Comparison of ENCODE assay signal across 17 cellular contexts in the genomic region with DNA sequence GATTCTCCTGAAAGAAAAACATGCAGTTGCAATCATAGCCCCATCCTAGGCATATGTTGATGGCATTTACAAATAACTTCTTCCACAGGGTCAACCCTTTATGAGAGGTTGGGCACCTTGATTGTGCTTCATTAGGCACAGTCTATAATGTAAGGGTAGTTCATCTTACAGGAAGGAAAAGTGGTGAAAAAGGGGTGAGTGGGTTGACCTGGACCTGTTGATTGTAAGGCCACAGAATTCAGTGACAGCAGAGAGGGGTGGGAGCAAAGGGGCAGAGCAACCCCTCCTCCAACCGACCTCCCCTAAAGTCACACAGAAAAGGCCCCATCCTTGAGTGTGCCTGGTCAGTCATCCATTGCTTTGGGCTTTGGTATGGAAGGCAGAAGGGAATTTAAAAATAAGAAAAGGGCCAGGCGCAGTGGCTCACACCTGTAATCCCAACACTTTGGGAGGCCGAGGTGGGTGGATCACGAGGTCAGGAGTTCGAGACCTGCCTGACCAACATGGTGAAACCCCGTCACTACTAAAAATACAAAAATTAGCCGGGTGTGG.
DNase-seq lines count a peak whose midpoint lies in the region; ATAC-seq, FAIRE-seq and TF ChIP-seq lines count a peak whose summit lies in the region.
"Had no signal": no experiment of that assay in that cellular context is flagged by ENCODE, and none has a peak within 500 bp of the region (broad histone marks: within the 10 kb centered on the region; RNA-seq: fewer than 3 reads in every experiment).

No MANE protein-coding gene starts in this region.

- H3K27ac Mint-ChIP-seq in activated T-cell treated with anti-CD3 and anti-CD28 coated beads, Interleukin-2, amount 50 U/mL, for 72 hours, result peak overlapping the region; percentile 14
- H3K27ac Mint-ChIP-seq in GM23338 (no peak overlapping the region), neural progenitor cell (peak overlapping the region; percentile 98)
- no peak overlapping the region for H3K27ac Mint-ChIP-seq in T-helper 2 cell treated with Interferon-gamma antibody and Interleukin-4, amounts not matched to agents 5 μg/mL and 100 μg/mL, for 36 hours
- H3K27ac Mint-ChIP-seq in activated T-cell treated with anti-CD3 and anti-CD28 coated beads, Interleukin-2, amount 50 U/mL, for 24 hours, result no peak overlapping the region
- H3K27ac Mint-ChIP-seq: CD8-positive, alpha-beta T cell; HFFc6 had no signal

- H3K4me1 ChIP-seq in GM23338 (ENCODE audit: insufficient read depth), result no peaks in the 10 kb centered on the region; the same call in 1 of the 2 replicates
- H3K4me1 ChIP-seq in neural progenitor cell, result peaks cover 22% of the 10 kb centered on the region
- H3K4me1 ChIP-seq: BE2C had no signal

- DNase-seq in activated T-cell treated with anti-CD3 and anti-CD28 coated beads, Interleukin-2, amount 50 U/mL, for 72 hours, result no peak
- DNase-seq in activated T-cell treated with anti-CD3 and anti-CD28 coated beads for 4 hours, result no peak
- no peak for DNase-seq in GM23338 (ENCODE audit: low spot score)
- no peak for DNase-seq in dorsolateral prefrontal cortex
- DNase-seq in neural progenitor cell (ENCODE audit: low spot score), result no peak
- no peak for DNase-seq in T-helper 2 cell treated with Interferon-gamma antibody and Interleukin-4, amounts not matched to agents 5 μg/mL and 100 μg/mL, for 36 hours (ENCODE audit: low spot score)
- DNase-seq in activated T-cell treated with anti-CD3 and anti-CD28 coated beads, Interleukin-2, amount 50 U/mL, for 24 hours, result no peak
- no peak for DNase-seq in frontal cortex (ENCODE audit: low spot score in 2 of 2)
- DNase-seq: BE2C; CD8-positive, alpha-beta T cell; GOT3; HFFc6; NCI-H226; PC-9 had no signal

- no peak overlapping the region for H3K4me3 ChIP-seq in GM23338
- H3K4me3 ChIP-seq in dorsolateral prefrontal cortex, result peak overlapping the region in 2 of 59 donors; percentile 0 to 30
- H3K4me3 ChIP-seq in neural progenitor cell, result no peak overlapping the region
- H3K4me3 ChIP-seq: PC-9, SJSA1 had no signal

- intact Hi-C loops in dorsolateral prefrontal cortex (cut with DNase I), result no loop called here

- H4K20me1 ChIP-seq in GM23338 (replicated peaks; ENCODE audit: insufficient read depth) (no peaks in the 10 kb centered on the region), neural progenitor cell (ENCODE audit: low read depth) (no peaks in the 10 kb centered on the region)

- no peak for TF ChIP-seq CTCF in GM23338 (conservative IDR thresholded peaks at IDR 0.05; ENCODE audit: low read depth in 2 of 2)
- no peak for TF ChIP-seq CTCF in dorsolateral prefrontal cortex (IDR thresholded peaks at IDR 0.05 in 54 of 56, conservative IDR thresholded peaks at IDR 0.05 in 2 of 56; ENCODE audit: low read depth in 1 of 56, partially characterized antibody in 56 of 56)
- TF ChIP-seq CTCF in neural progenitor cell (IDR thresholded peaks at IDR 0.05), result no peak

- no peak overlapping the region for H3K27ac ChIP-seq in GM23338 (ENCODE audit: low read depth)
- peak overlapping the region in 39 of 59 donors; percentile 2 to 86 (median 54) for H3K27ac ChIP-seq in dorsolateral prefrontal cortex
- H3K27ac ChIP-seq in neural progenitor cell, result no peak overlapping the region
- H3K27ac ChIP-seq: PC-9, SJSA1 had no signal

- H3K4me2 ChIP-seq in GM23338, result no peak overlapping the region
- peak overlapping the region; percentile 47 for H3K4me2 ChIP-seq in neural progenitor cell
- H3K4me2 ChIP-seq: PC-9 had no signal

- H3K9me2 ChIP-seq in GM23338 (ENCODE audit: insufficient read depth), result no peaks in the 10 kb centered on the region

- no peak for ATAC-seq in activated T-cell treated with anti-CD3 and anti-CD28 coated beads, Interleukin-2, amount 50 U/mL, for 72 hours (replicated peaks in 1 of 2)
- no peak; the same call in 2 of the 3 replicates for ATAC-seq in GM23338
- ATAC-seq: CD8-positive, alpha-beta T cell had no signal

- no peak overlapping the region for H3K4me3 Mint-ChIP-seq in activated T-cell treated with anti-CD3 and anti-CD28 coated beads, Interleukin-2, amount 50 U/mL, for 72 hours
- H3K4me3 Mint-ChIP-seq in GM23338, result no peak overlapping the region
- peak overlapping the region; percentile 69 for H3K4me3 Mint-ChIP-seq in neural progenitor cell
- H3K4me3 Mint-ChIP-seq in T-helper 2 cell treated with Interferon-gamma antibody and Interleukin-4, amounts not matched to agents 5 μg/mL and 100 μg/mL, for 36 hours, result no peak overlapping the region
- H3K4me3 Mint-ChIP-seq in activated T-cell treated with anti-CD3 and anti-CD28 coated beads, Interleukin-2, amount 50 U/mL, for 24 hours, result no peak overlapping the region
- H3K4me3 Mint-ChIP-seq: CD8-positive, alpha-beta T cell; HFFc6 had no signal

- H3K9me3 Mint-ChIP-seq in activated T-cell treated with anti-CD3 and anti-CD28 coated beads, Interleukin-2, amount 50 U/mL, for 72 hours, result no peaks in the 10 kb centered on the region
- H3K9me3 Mint-ChIP-seq in GM23338, result no peaks in the 10 kb centered on the region
- no peaks in the 10 kb centered on the region for H3K9me3 Mint-ChIP-seq in neural progenitor cell
- H3K9me3 Mint-ChIP-seq in T-helper 2 cell treated with Interferon-gamma antibody and Interleukin-4, amounts not matched to agents 5 μg/mL and 100 μg/mL, for 36 hours, result no peaks in the 10 kb centered on the region
- H3K9me3 Mint-ChIP-seq in activated T-cell treated with anti-CD3 and anti-CD28 coated beads, Interleukin-2, amount 50 U/mL, for 24 hours, result no peaks in the 10 kb centered on the region
- H3K9me3 Mint-ChIP-seq: CD8-positive, alpha-beta T cell; HFFc6 had no signal

- H3K36me3 ChIP-seq in GM23338 (ENCODE audit: insufficient read depth), result no peaks in the 10 kb centered on the region
- no peaks in the 10 kb centered on the region for H3K36me3 ChIP-seq in neural progenitor cell
- H3K36me3 ChIP-seq: BE2C, SJSA1 had no signal

- H3F3A ChIP-seq in GM23338 (replicated peaks; ENCODE audit: low read depth) (no peaks in the 10 kb centered on the region), neural progenitor cell (ENCODE audit: low read depth) (no peaks in the 10 kb centered on the region)

- no peaks in the 10 kb centered on the region for H3K36me3 Mint-ChIP-seq in activated T-cell treated with anti-CD3 and anti-CD28 coated beads, Interleukin-2, amount 50 U/mL, for 72 hours (ENCODE audit: insufficient read depth in 2 of 2)
- H3K36me3 Mint-ChIP-seq in GM23338 (ENCODE audit: low read depth) (no peaks in the 10 kb centered on the region), neural progenitor cell (no peaks in the 10 kb centered on the region)
- H3K36me3 Mint-ChIP-seq in T-helper 2 cell treated with Interferon-gamma antibody and Interleukin-4, amounts not matched to agents 5 μg/mL and 100 μg/mL, for 36 hours (ENCODE audit: low read depth), result peaks cover 1% of the 10 kb centered on the region
- no peaks in the 10 kb centered on the region for H3K36me3 Mint-ChIP-seq in activated T-cell treated with anti-CD3 and anti-CD28 coated beads, Interleukin-2, amount 50 U/mL, for 24 hours (ENCODE audit: low read depth)
- H3K36me3 Mint-ChIP-seq: CD8-positive, alpha-beta T cell had no signal

- H3K9me3 ChIP-seq in neural progenitor cell (ENCODE audit: low read depth), result no peaks in the 10 kb centered on the region
- H3K9me3 ChIP-seq: BE2C, SJSA1 had no signal

- H3K27me3 ChIP-seq in GM23338 (ENCODE audit: insufficient read depth), result no peaks in the 10 kb centered on the region
- no peaks in the 10 kb centered on the region for H3K27me3 ChIP-seq in dorsolateral prefrontal cortex
- H3K27me3 ChIP-seq in neural progenitor cell, result peaks cover 5% of the 10 kb centered on the region
- H3K27me3 ChIP-seq: BE2C, SJSA1 had no signal

- peaks cover 19% of the 10 kb centered on the region for H3K4me1 Mint-ChIP-seq in activated T-cell treated with anti-CD3 and anti-CD28 coated beads, Interleukin-2, amount 50 U/mL, for 72 hours (ENCODE audit: low read depth)
- H3K4me1 Mint-ChIP-seq in GM23338, result peaks cover 23% of the 10 kb centered on the region
- H3K4me1 Mint-ChIP-seq in neural progenitor cell, result peaks cover 73% of the 10 kb centered on the region
- H3K4me1 Mint-ChIP-seq in T-helper 2 cell treated with Interferon-gamma antibody and Interleukin-4, amounts not matched to agents 5 μg/mL and 100 μg/mL, for 36 hours (ENCODE audit: low read depth), result peaks cover under 1% of the 10 kb centered on the region
- H3K4me1 Mint-ChIP-seq in activated T-cell treated with anti-CD3 and anti-CD28 coated beads, Interleukin-2, amount 50 U/mL, for 24 hours (ENCODE audit: low read depth), result peaks cover 22% of the 10 kb centered on the region

- H3K79me2 ChIP-seq in GM23338 (replicated peaks; ENCODE audit: insufficient read depth) (no peaks in the 10 kb centered on the region), neural progenitor cell (ENCODE audit: low read depth) (no peaks in the 10 kb centered on the region)

- H3K9ac ChIP-seq in neural progenitor cell, result no peak overlapping the region

- peak overlapping the region; percentile 32 for H2AFZ ChIP-seq in GM23338
- no peak overlapping the region for H2AFZ ChIP-seq in neural progenitor cell (replicated peaks)
- H2AFZ ChIP-seq: PC-9 had no signal

- no peak for FAIRE-seq in frontal cortex (lab: Jason Lieb, UNC)
- FAIRE-seq: A204.1, GM12891 had no signal

- no peaks in the 10 kb centered on the region for H3K27me3 Mint-ChIP-seq in activated T-cell treated with anti-CD3 and anti-CD28 coated beads, Interleukin-2, amount 50 U/mL, for 72 hours (ENCODE audit: low read depth)
- H3K27me3 Mint-ChIP-seq in GM23338 (ENCODE audit: insufficient read depth, low read depth, poor library complexity), result peaks cover 20% of the 10 kb centered on the region
- H3K27me3 Mint-ChIP-seq in neural progenitor cell (ENCODE audit: insufficient read depth, low read depth), result peaks cover 12% of the 10 kb centered on the region
- H3K27me3 Mint-ChIP-seq in T-helper 2 cell treated with Interferon-gamma antibody and Interleukin-4, amounts not matched to agents 5 μg/mL and 100 μg/mL, for 36 hours (ENCODE audit: low read depth), result no peaks in the 10 kb centered on the region
- H3K27me3 Mint-ChIP-seq in activated T-cell treated with anti-CD3 and anti-CD28 coated beads, Interleukin-2, amount 50 U/mL, for 24 hours, result no peaks in the 10 kb centered on the region

TF ChIP-seq in GM23338, 12 proteins besides CTCF, POLR2A, EP300 and RAD21 (continues in another document):
- TF ChIP-seq EZH2phosphoT487 (IDR thresholded peaks at IDR 0.05; ENCODE audit: unreplicated experiment) (no peak), STAT1 (IDR thresholded peaks at IDR 0.05; ENCODE audit: unreplicated experiment) (no peak), POLR2AphosphoS5 (IDR thresholded peaks at IDR 0.05; ENCODE audit: low read depth) (no peak), CREB1 (CRISPR knock-in tag; IDR thresholded peaks at IDR 0.05; ENCODE audit: low read depth) (no peak), EZH2 (IDR thresholded peaks at IDR 0.05; ENCODE audit: low read depth, unreplicated experiment) (no peak)

Comparison
In these comparisons a context has a peak if more than half of its experiments do, and no peak if none do; other contexts are left out.
1. H3K27ac Mint-ChIP-seq: peak in activated T-cell treated with anti-CD3 and anti-CD28 coated beads, Interleukin-2, amount 50 U/mL, for 72 hours (single experiment) and neural progenitor cell (single experiment); none in GM23338 (single experiment), T-helper 2 cell treated with Interferon-gamma antibody and Interleukin-4, amounts not matched to agents 5 μg/mL and 100 μg/mL, for 36 hours (single experiment) and activated T-cell treated with anti-CD3 and anti-CD28 coated beads, Interleukin-2, amount 50 U/mL, for 24 hours (single experiment).
2. H3K27ac ChIP-seq: peak in dorsolateral prefrontal cortex (39 of 59); none in GM23338 (single experiment) and neural progenitor cell (single experiment).